18 cellular contexts compared by ENCODE assay signal in genomic region chr4:144304025-144304424, GRCh38.
"Had no signal": no experiment of that assay in that cellular context is flagged by ENCODE, and none has a peak within 500 bp of the region (broad histone marks: within the 10 kb centered on the region; RNA-seq: fewer than 3 reads in every experiment).

No MANE protein-coding gene starts in this region.

- ATAC-seq: K562, T-helper 17 cell had no signal

- H3K27me3 ChIP-seq: SJSA1 had no signal

- H3K4me2 ChIP-seq: KMS-11 had no signal

- H3K4me1 ChIP-seq: SJSA1 had no signal

- H3K9me3 ChIP-seq: SJSA1 had no signal

- H3K36me3 ChIP-seq: SJSA1 had no signal

- H3K27ac ChIP-seq: HL-60, KMS-11, SJSA1, SK-N-MC had no signal

- H3K4me3 ChIP-seq: K562, SJSA1, SK-N-MC had no signal

- DNase-seq: Kasumi-1, MM.1S, NCI-H1092 treated with DMSO at 0.1 percent for 48 hours, NCI-H1436, NCI-H2029 treated with DMSO at 0.1 percent for 48 hours, NCI-H2227 treated with DMSO at 0.1 percent for 48 hours, NCI-H524, NCI-H526 treated with DMSO at 0.1 percent for 48 hours, NCI-H748 treated with DMSO at 0.1 percent for 48 hours, Right ventricle myocardium superior, RPMI8226, T-helper 1 cell, T-helper 17 cell had no signal

- H3K9ac ChIP-seq: KMS-11 had no signal
